In genomic region chr20:18596270-18596669, GRCh38 we compare ENCODE assay signal across 7 cellular contexts.
"Had no signal": no experiment of that assay in that cellular context is flagged by ENCODE, and none has a peak within 500 bp of the region (broad histone marks: within the 10 kb centered on the region; RNA-seq: fewer than 3 reads in every experiment).

No MANE protein-coding gene starts in this region.

- H3K9me3 ChIP-seq: HAP-1 had no signal

- H3K9ac ChIP-seq: KMS-11 had no signal

- DNase-seq: H7, HFFc6, KBM-7 had no signal

- H3K4me2 ChIP-seq: GM23338, KMS-11 had no signal

- H2AFZ ChIP-seq: GM23338 had no signal

- H3K4me3 ChIP-seq: GM23338, HAP-1 had no signal

- H3K27ac ChIP-seq: KMS-11 had no signal

- ATAC-seq: GM23338, HCT116 had no signal
